Comparison of ENCODE assay signal across 19 cellular contexts in the genomic region with DNA sequence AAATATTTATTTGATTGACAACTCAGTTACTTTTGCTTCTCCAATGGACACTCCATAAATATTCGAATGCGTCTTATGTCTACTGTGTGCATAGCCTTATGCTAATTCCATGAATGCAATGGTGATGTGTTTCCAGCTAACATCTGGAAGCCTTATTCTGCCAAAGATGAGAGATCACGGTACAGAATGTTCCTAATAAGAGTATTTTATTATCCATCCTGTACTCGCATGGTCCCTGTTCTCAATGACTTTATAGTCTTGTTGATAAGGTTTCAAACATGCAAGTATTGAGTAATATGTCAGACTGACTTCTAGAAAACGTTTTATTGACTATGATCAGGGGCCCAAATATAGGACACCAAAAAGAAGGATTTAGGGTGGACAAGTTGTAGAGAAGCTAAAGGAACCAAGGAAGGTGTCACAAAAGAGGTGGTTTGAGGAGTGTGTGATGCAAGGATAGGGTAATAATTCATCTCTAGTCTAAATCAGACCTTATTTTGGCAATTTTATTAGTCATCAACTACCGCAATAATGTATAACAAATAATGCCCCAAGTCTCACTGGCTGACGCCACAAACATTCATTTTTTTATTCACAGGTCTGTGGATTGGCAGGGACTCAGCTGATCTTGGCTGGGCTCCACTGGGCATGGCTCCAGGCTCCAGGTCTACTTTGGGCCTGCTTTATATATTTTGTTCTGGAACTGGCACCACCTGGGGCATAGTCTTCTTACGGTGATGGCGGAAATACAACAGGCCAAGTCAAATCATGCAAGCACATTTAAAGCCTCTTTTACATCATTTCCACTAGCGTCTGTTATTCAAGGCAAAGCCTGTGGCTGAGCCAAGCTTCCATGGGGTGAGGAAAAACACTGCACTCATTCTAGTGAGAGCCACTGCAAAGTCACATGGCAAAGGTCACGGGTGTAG. TPM values are rescaled to one million over a fixed set of nuclear protein-coding genes. Genes with fewer than 3 reads are reported as not detected.
DNase-seq lines count a peak whose midpoint lies in the region; ATAC-seq, FAIRE-seq and TF ChIP-seq lines count a peak whose summit lies in the region.
"Had no signal": no experiment of that assay in that cellular context is flagged by ENCODE, and none has a peak within 500 bp of the region (broad histone marks: within the 10 kb centered on the region; RNA-seq: fewer than 3 reads in every experiment).

No MANE protein-coding gene starts in this region.

- WGBS in gastroesophageal sphincter (ENCODE audit: low coverage in 1 of 2), 2 donors: 58 to 78% methylated on average over 8 to 9 of the region's 11 CpGs
- no CpG with 5 or more reads among the region's 11 CpGs for WGBS in mesendoderm (ENCODE audit: extremely low coverage, insufficient coverage, low lambda C conversion rate)

- H3K56ac ChIP-seq in mesendoderm (ENCODE audit: low read length): no peak overlapping the region

- no peak overlapping the region for H2BK120ac ChIP-seq in mesendoderm (ENCODE audit: low read depth, low read length)

- ATAC-seq in gastroesophageal sphincter (peak; percentile 51), T-helper 17 cell (no peak)
- ATAC-seq: activated T-cell treated with anti-CD3 and anti-CD28 coated beads, Interleukin-2, amount 50 U/mL, for 4 hours; Right ventricle myocardium inferior had no signal

- no peak overlapping the region for H2BK5ac ChIP-seq in mesendoderm (ENCODE audit: low read length)

- no peak overlapping the region for H3K4me2 ChIP-seq in astrocyte (ENCODE audit: low read length)
- H3K4me2 ChIP-seq in mesendoderm (ENCODE audit: low read length): no peak overlapping the region

- H4K5ac ChIP-seq in mesendoderm (ENCODE audit: low read length): no peak overlapping the region

- no peak overlapping the region for H3K9ac ChIP-seq in astrocyte (ENCODE audit: low read length)
- no peak overlapping the region for H3K9ac ChIP-seq in mesendoderm (ENCODE audit: low read length)

- BruUV-seq in MCF 10A (replicated peaks; lab: Mats Ljungman, UMichigan): TSS peak; percentile 96

- TF ChIP-seq POLR2A in breast epithelium (IDR thresholded peaks at IDR 0.05) (no peak), gastroesophageal sphincter (IDR thresholded peaks at IDR 0.05) (no peak), uterus (IDR thresholded peaks at IDR 0.05) (no peak)

- DNase-seq in MCF 10A (ENCODE audit: unreplicated experiment) (peak; percentile 93), breast epithelium (ENCODE audit: low spot score in 2 of 2) (no peak), astrocyte (ENCODE audit: low read depth) (peak; percentile 52), uterus (peak; percentile 33 to 35), endothelial cell (ENCODE audit: low spot score) (no peak), T-helper 17 cell (no peak), mesendoderm (no peak)
- DNase-seq: ACHN; activated CD4-positive, alpha-beta T cell treated with anti-CD3 and anti-CD28 coated beads for 4 hours; activated T-cell treated with anti-CD3 and anti-CD28 coated beads, Interleukin-2, amount 50 U/mL, for 4 hours; Karpas-422; left ventricle myocardium inferior; naive thymus-derived CD4-positive, alpha-beta T cell; NCI-H82; stimulated activated CD4-positive, alpha-beta T cell treated with anti-CD3 and anti-CD28 coated beads, Interleukin-2, amount 100 ng/mL, for 24 hours; T-helper 2 cell had no signal

- H3K4me3 Mint-ChIP-seq in MCF 10A (ENCODE audit: unreplicated experiment) (no peak overlapping the region), astrocyte (ENCODE audit: unreplicated experiment) (no peak overlapping the region), endothelial cell (ENCODE audit: unreplicated experiment) (no peak overlapping the region), T-helper 17 cell (no peak overlapping the region)
- H3K4me3 Mint-ChIP-seq: activated T-cell treated with anti-CD3 and anti-CD28 coated beads, Interleukin-2, amount 50 U/mL, for 4 hours; naive thymus-derived CD4-positive, alpha-beta T cell had no signal

- no peaks in the 10 kb centered on the region for H3K27me3 ChIP-seq in breast epithelium
- H3K27me3 ChIP-seq in astrocyte (ENCODE audit: insufficient read depth, low read length): no peaks in the 10 kb centered on the region
- H3K27me3 ChIP-seq in gastroesophageal sphincter: peaks cover 12% of the 10 kb centered on the region
- no peaks in the 10 kb centered on the region for H3K27me3 ChIP-seq in uterus
- H3K27me3 ChIP-seq in mesendoderm (ENCODE audit: insufficient read depth, low read length, poor library complexity): no peaks in the 10 kb centered on the region
- H3K27me3 ChIP-seq: dorsolateral prefrontal cortex had no signal

- no peak overlapping the region for H2AK5ac ChIP-seq in mesendoderm (ENCODE audit: low read length)

- no peak overlapping the region for H4K8ac ChIP-seq in mesendoderm (ENCODE audit: low read depth, low read length)

- no peak overlapping the region for H3K4ac ChIP-seq in mesendoderm (ENCODE audit: low read depth, low read length)

- H3K27me3 Mint-ChIP-seq in MCF 10A (ENCODE audit: insufficient read depth, unreplicated experiment): no peaks in the 10 kb centered on the region
- H3K27me3 Mint-ChIP-seq in astrocyte (ENCODE audit: low read depth, unreplicated experiment): no peaks in the 10 kb centered on the region
- H3K27me3 Mint-ChIP-seq in endothelial cell (ENCODE audit: unreplicated experiment): no peaks in the 10 kb centered on the region
- peaks cover 11% of the 10 kb centered on the region for H3K27me3 Mint-ChIP-seq in T-helper 17 cell

- FAIRE-seq in astrocyte (lab: Jason Lieb, UNC): no peak

- H3K23ac ChIP-seq in mesendoderm (ENCODE audit: low read length): no peak overlapping the region

- no peaks in the 10 kb centered on the region for H3K79me2 ChIP-seq in astrocyte (ENCODE audit: insufficient read depth, low read length)
- no peaks in the 10 kb centered on the region for H3K79me2 ChIP-seq in mesendoderm (ENCODE audit: control insufficient read depth, insufficient read depth, low read length)

- H3K4me1 Mint-ChIP-seq in MCF 10A (ENCODE audit: insufficient read depth, unreplicated experiment) (peaks cover 16% of the 10 kb centered on the region), astrocyte (ENCODE audit: low read depth, unreplicated experiment) (peaks cover under 1% of the 10 kb centered on the region), endothelial cell (ENCODE audit: unreplicated experiment) (no peaks in the 10 kb centered on the region), T-helper 17 cell (peaks cover 5% of the 10 kb centered on the region)

- H3K4me3 ChIP-seq in breast epithelium (no peak overlapping the region), astrocyte (ENCODE audit: insufficient read depth, low read depth, low read length) (no peak overlapping the region), gastroesophageal sphincter (no peak overlapping the region), uterus (no peak overlapping the region), mesendoderm (ENCODE audit: low read length) (no peak overlapping the region)
- H3K4me3 ChIP-seq: dorsolateral prefrontal cortex, left ventricle myocardium inferior had no signal

- CTCF ChIA-PET in MCF 10A (lab: Yijun Ruan, JAX): interaction anchor here (0.6 to 0.9 kb wide), 5 partner anchors 9 to 282 kb away, joined by 3 to 5 read pairs (median 3); no protein-coding TSS in a partner anchor

- no peaks in the 10 kb centered on the region for H3K9me3 Mint-ChIP-seq in MCF 10A (ENCODE audit: unreplicated experiment)
- H3K9me3 Mint-ChIP-seq in astrocyte (ENCODE audit: unreplicated experiment): peaks cover 2% of the 10 kb centered on the region
- H3K9me3 Mint-ChIP-seq in endothelial cell (ENCODE audit: unreplicated experiment): no peaks in the 10 kb centered on the region

- H3K18ac ChIP-seq in mesendoderm (ENCODE audit: low read length): no peak overlapping the region

- no peaks in the 10 kb centered on the region for H4K20me1 ChIP-seq in astrocyte (ENCODE audit: insufficient read depth, low read length)

- H3K27ac ChIP-seq in breast epithelium: no peak overlapping the region
- H3K27ac ChIP-seq in astrocyte (ENCODE audit: low read depth, low read length): no peak overlapping the region
- no peak overlapping the region for H3K27ac ChIP-seq in gastroesophageal sphincter
- H3K27ac ChIP-seq in uterus: peak overlapping the region in 1 of 2 donors; percentile 5
- H3K27ac ChIP-seq in mesendoderm (ENCODE audit: low read depth, low read length): no peak overlapping the region
- H3K27ac ChIP-seq: left ventricle myocardium inferior had no signal

- no peaks in the 10 kb centered on the region for H3K79me1 ChIP-seq in mesendoderm (ENCODE audit: low read length)

- no peaks in the 10 kb centered on the region for H3K36me3 ChIP-seq in breast epithelium
- no peaks in the 10 kb centered on the region for H3K36me3 ChIP-seq in astrocyte (ENCODE audit: insufficient read depth, low read length)
- no peaks in the 10 kb centered on the region for H3K36me3 ChIP-seq in gastroesophageal sphincter
- no peaks in the 10 kb centered on the region for H3K36me3 ChIP-seq in uterus
- no peaks in the 10 kb centered on the region for H3K36me3 ChIP-seq in mesendoderm (ENCODE audit: control insufficient read depth, insufficient read depth, low read length)
- H3K36me3 ChIP-seq: left ventricle myocardium inferior had no signal

- H3K4me1 ChIP-seq in breast epithelium (no peaks in the 10 kb centered on the region), astrocyte (ENCODE audit: insufficient read depth, low read length) (no peaks in the 10 kb centered on the region), gastroesophageal sphincter (no peaks in the 10 kb centered on the region), uterus (no peaks in the 10 kb centered on the region), mesendoderm (ENCODE audit: control insufficient read depth, low read depth, low read length) (no peaks in the 10 kb centered on the region)
- H3K4me1 ChIP-seq: left ventricle myocardium inferior had no signal

- H2AFZ ChIP-seq in astrocyte (ENCODE audit: low read depth, low read length): no peak overlapping the region

- H3K36me3 Mint-ChIP-seq in MCF 10A (ENCODE audit: insufficient read depth, unreplicated experiment) (peaks cover 10% of the 10 kb centered on the region), astrocyte (ENCODE audit: low read depth, unreplicated experiment) (peaks cover 3% of the 10 kb centered on the region), endothelial cell (ENCODE audit: low read depth, unreplicated experiment) (no peaks in the 10 kb centered on the region), T-helper 17 cell (ENCODE audit: low read depth) (no peaks in the 10 kb centered on the region)

- TF ChIP-seq CTCF in MCF 10A (IDR thresholded peaks at IDR 0.05; ENCODE audit: unreplicated experiment) (no peak), breast epithelium (IDR thresholded peaks at IDR 0.05) (no peak), astrocyte (IDR thresholded peaks at IDR 0.05; ENCODE audit: insufficient read depth, low read depth, low read length) (no peak), gastroesophageal sphincter (IDR thresholded peaks at IDR 0.05) (no peak), uterus (IDR thresholded peaks at IDR 0.05) (no peak), endothelial cell (IDR thresholded peaks at IDR 0.05; ENCODE audit: unreplicated experiment) (no peak)

- H3K9me3 ChIP-seq in breast epithelium: no peaks in the 10 kb centered on the region
- no peaks in the 10 kb centered on the region for H3K9me3 ChIP-seq in astrocyte (ENCODE audit: insufficient read depth, low read depth, low read length)
- no peaks in the 10 kb centered on the region for H3K9me3 ChIP-seq in gastroesophageal sphincter
- H3K9me3 ChIP-seq in uterus: no peaks in the 10 kb centered on the region
- no peaks in the 10 kb centered on the region for H3K9me3 ChIP-seq in T-helper 17 cell (ENCODE audit: control insufficient read depth, low read length, poor library complexity, severe bottlenecking)

- no peak for TF ChIP-seq EP300 in gastroesophageal sphincter (IDR thresholded peaks at IDR 0.05)

- intact Hi-C loops in MCF 10A (cut with micrococcal nuclease) (no loop called here), breast epithelium (cut with DNase I; ENCODE audit: low total_unique reads) (no loop called here), uterus (cut with DNase I; ENCODE audit: low total_unique reads) (no loop called here)

- POLR2A ChIA-PET in MCF 10A (lab: Yijun Ruan, JAX): interaction anchor here (0.6 to 1.3 kb wide), 9 partner anchors 12 to 330 kb away, joined by 3 to 5 read pairs (median 3); no protein-coding TSS in a partner anchor

- peak overlapping the region; percentile 93 for H3K27ac Mint-ChIP-seq in MCF 10A (ENCODE audit: low read depth, unreplicated experiment)
- no peak overlapping the region for H3K27ac Mint-ChIP-seq in astrocyte (ENCODE audit: unreplicated experiment)
- H3K27ac Mint-ChIP-seq in endothelial cell (ENCODE audit: unreplicated experiment): no peak overlapping the region
- no peak overlapping the region for H3K27ac Mint-ChIP-seq in T-helper 17 cell

- no peak overlapping the region for H2BK15ac ChIP-seq in mesendoderm (replicated peaks; ENCODE audit: low read depth)

RNA-seq across cellular contexts. Expression of a gene that starts 24.4 kb away (rescaled TPM):
- total RNA-seq in MCF 10A (2022) (1.7 and 2.6 TPM in 2 replicates), breast epithelium (10 to 100 TPM in 1 of 3 donors, 1 to 10 TPM in 2; 2.9 to 18.4 (median 4.0) TPM), astrocyte (1.6 and 1.8 TPM in 2 replicates), gastroesophageal sphincter (1 to 10 TPM in 3 of 4 donors, under 1 TPM in 1; 0.31 to 4.3 (median 2.1) TPM), uterus (10 to 100 TPM in 1 of 4 donors, 1 to 10 TPM in 3; 2.0 to 16.9 (median 7.9) TPM), endothelial cell (ENCODE audit: unreplicated experiment) (4.3 TPM), T-helper 17 cell (10 to 100 TPM; 62.3 to 78.7 TPM)
- 5.4 TPM for polyA plus RNA-seq in mesendoderm (2013, experiment 1 of 2)
- 5.3 TPM for polyA plus RNA-seq in mesendoderm (2013, experiment 2 of 2)

Comparison
In these comparisons a context has a peak if more than half of its experiments do, and no peak if none do; other contexts are left out.
1. DNase-seq: peak in MCF 10A (single experiment), astrocyte (single experiment) and uterus (2 of 2); none in breast epithelium (0 of 2), endothelial cell (single experiment), T-helper 17 cell (0 of 3) and mesendoderm (single experiment).